In the genomic region with DNA sequence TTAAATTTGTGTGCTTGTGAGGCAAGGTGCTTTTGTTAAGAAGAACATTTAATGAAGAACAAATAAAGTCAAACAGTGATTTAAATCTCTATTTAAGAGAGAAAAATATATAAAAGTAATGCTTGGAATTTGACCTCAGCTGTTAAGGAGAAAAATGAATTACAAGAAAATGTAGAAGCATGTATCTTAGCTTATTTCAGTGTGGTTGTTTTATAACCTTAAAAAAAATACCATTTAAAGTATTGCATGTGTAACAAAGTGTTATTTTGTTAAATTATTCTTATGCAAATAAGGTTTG, we compare ENCODE assay signal across 28 cellular contexts.
"Had no signal": no experiment of that assay in that cellular context is flagged by ENCODE, and none has a peak within 500 bp of the region (broad histone marks: within the 10 kb centered on the region; RNA-seq: fewer than 3 reads in every experiment).

No MANE protein-coding gene starts in this region.

- H3K27ac ChIP-seq: stomach, suprapubic skin, testis, thoracic aorta, thyroid gland, tibial artery, tibial nerve, transverse colon, upper lobe of left lung, upper lobe of right lung, uterus, vagina had no signal

- H3K4me1 ChIP-seq: suprapubic skin, testis, thyroid gland, tibial artery, transverse colon, upper lobe of left lung, upper lobe of right lung, uterus had no signal

- H3K27ac Mint-ChIP-seq: stimulated activated effector memory CD8-positive, alpha-beta T cell treated with anti-CD3 and anti-CD28 coated beads, Interleukin-12 subunit alpha, Interleukin-12 subunit beta, amount 100 ng/mL, for 72 hours; stimulated activated memory B cell treated with anti-CD40 and anti-IgM and Interleukin-4, amounts not matched to agents 10 μg/mL and 1 μg/mL and 100 μg/mL, for 72 hours; stimulated activated naive B cell treated with anti-CD40 and anti-IgM and Interleukin-4, amounts not matched to agents 10 μg/mL and 1 μg/mL and 100 μg/mL, for 72 hours; stimulated activated naive CD8-positive, alpha-beta T cell treated with anti-CD3 and anti-CD28 coated beads, Interleukin-15, amount 100 ng/mL, for 72 hours; stimulated activated naive CD8-positive, alpha-beta T cell treated with anti-CD3 and anti-CD28 coated beads, Interleukin-15, Interleukin-2, amounts not matched to agents 100 ng/mL and 50 ng/mL, for 24 hours; type B pancreatic cell had no signal

- H3K27me3 Mint-ChIP-seq: stimulated activated memory B cell treated with anti-CD40 and anti-IgM and Interleukin-4, amounts not matched to agents 10 μg/mL and 1 μg/mL and 100 μg/mL, for 72 hours; stimulated activated naive B cell treated with anti-CD40 and anti-IgM and Interleukin-4, amounts not matched to agents 10 μg/mL and 1 μg/mL and 100 μg/mL, for 72 hours; stimulated activated naive CD8-positive, alpha-beta T cell treated with anti-CD3 and anti-CD28 coated beads, Interleukin-15, amount 100 ng/mL, for 72 hours; stimulated activated naive CD8-positive, alpha-beta T cell treated with anti-CD3 and anti-CD28 coated beads, Interleukin-15, Interleukin-2, amounts not matched to agents 100 ng/mL and 50 ng/mL, for 24 hours had no signal

- H3K4me1 Mint-ChIP-seq: stimulated activated effector memory CD8-positive, alpha-beta T cell treated with anti-CD3 and anti-CD28 coated beads, Interleukin-12 subunit alpha, Interleukin-12 subunit beta, amount 100 ng/mL, for 72 hours; stimulated activated memory B cell treated with anti-CD40 and anti-IgM and Interleukin-4, amounts not matched to agents 10 μg/mL and 1 μg/mL and 100 μg/mL, for 72 hours; stimulated activated naive B cell treated with anti-CD40 and anti-IgM and Interleukin-4, amounts not matched to agents 10 μg/mL and 1 μg/mL and 100 μg/mL, for 72 hours; stimulated activated naive CD8-positive, alpha-beta T cell treated with anti-CD3 and anti-CD28 coated beads, Interleukin-15, amount 100 ng/mL, for 72 hours had no signal

- H3K27me3 ChIP-seq: stomach, suprapubic skin, testis, thyroid gland, tibial artery, tibial nerve, transverse colon, upper lobe of left lung, upper lobe of right lung, uterus, vagina had no signal

- H3K9me3 ChIP-seq: stomach, suprapubic skin, testis, thoracic aorta, thyroid gland, tibial artery, tibial nerve, transverse colon, upper lobe of left lung, upper lobe of right lung, uterus, vagina had no signal

- H3K9me3 Mint-ChIP-seq: stimulated activated effector memory CD8-positive, alpha-beta T cell treated with anti-CD3 and anti-CD28 coated beads, Interleukin-12 subunit alpha, Interleukin-12 subunit beta, amount 100 ng/mL, for 72 hours; stimulated activated memory B cell treated with anti-CD40 and anti-IgM and Interleukin-4, amounts not matched to agents 10 μg/mL and 1 μg/mL and 100 μg/mL, for 72 hours; stimulated activated naive B cell treated with anti-CD40 and anti-IgM and Interleukin-4, amounts not matched to agents 10 μg/mL and 1 μg/mL and 100 μg/mL, for 72 hours; type B pancreatic cell had no signal

- H3K36me3 ChIP-seq: stomach, suprapubic skin, thoracic aorta, thyroid gland, tibial artery, tibial nerve, transverse colon, upper lobe of left lung, upper lobe of right lung, uterus, vagina had no signal

- DNase-seq: stimulated activated CD4-positive, alpha-beta T cell treated with anti-CD3 and anti-CD28 coated beads, Interleukin-2, amount 100 ng/mL, for 48 hours; stimulated activated CD4-positive, alpha-beta T cell treated with anti-CD3 and anti-CD28 coated beads, Interleukin-4, amount 100 ng/mL, for 1 hour; stimulated activated CD4-positive, alpha-beta T cell treated with anti-CD3 and anti-CD28 coated beads, Interleukin-4, amount 100 ng/mL, for 24 hours; stimulated activated CD4-positive, alpha-beta T cell treated with anti-CD3 and anti-CD28 coated beads, Interleukin-4, amount 100 ng/mL, for 4 hours; stimulated activated CD8-positive, alpha-beta memory T cell treated with anti-CD3 and anti-CD28 coated beads, Interleukin-4, amount 100 ng/mL, for 48 hours; stimulated activated naive B cell treated with anti-CD40 and anti-IgM and Interleukin-4, amounts not matched to agents 10 μg/mL and 1 μg/mL and 100 μg/mL, for 72 hours; stimulated activated naive CD4-positive, alpha-beta T cell; stimulated activated naive CD4-positive, alpha-beta T cell treated with Interleukin-2 at 50 U/mL for 16 hours; stimulated activated naive CD8-positive, alpha-beta T cell treated with anti-CD3 and anti-CD28 coated beads, Interleukin-15, amount 100 ng/mL, for 72 hours; stimulated activated naive CD8-positive, alpha-beta T cell treated with anti-CD3 and anti-CD28 coated beads, Interleukin-15, Interleukin-2, amounts not matched to agents 100 U/mL and 50 U/mL, for 24 hours; stomach; substantia nigra; testis; thyroid gland; tibial artery; transverse colon; trophoblast cell; upper lobe of left lung; upper lobe of right lung; uterus had no signal

- H3K4me3 Mint-ChIP-seq: stimulated activated effector memory CD8-positive, alpha-beta T cell treated with anti-CD3 and anti-CD28 coated beads, Interleukin-12 subunit alpha, Interleukin-12 subunit beta, amount 100 ng/mL, for 72 hours; stimulated activated memory B cell treated with anti-CD40 and anti-IgM and Interleukin-4, amounts not matched to agents 10 μg/mL and 1 μg/mL and 100 μg/mL, for 72 hours; stimulated activated naive B cell treated with anti-CD40 and anti-IgM and Interleukin-4, amounts not matched to agents 10 μg/mL and 1 μg/mL and 100 μg/mL, for 72 hours; stimulated activated naive CD8-positive, alpha-beta T cell treated with anti-CD3 and anti-CD28 coated beads, Interleukin-15, amount 100 ng/mL, for 72 hours; stimulated activated naive CD8-positive, alpha-beta T cell treated with anti-CD3 and anti-CD28 coated beads, Interleukin-15, Interleukin-2, amounts not matched to agents 100 ng/mL and 50 ng/mL, for 24 hours; type B pancreatic cell had no signal

- H3K36me3 Mint-ChIP-seq: stimulated activated effector memory CD8-positive, alpha-beta T cell treated with anti-CD3 and anti-CD28 coated beads, Interleukin-12 subunit alpha, Interleukin-12 subunit beta, amount 100 ng/mL, for 72 hours; stimulated activated memory B cell treated with anti-CD40 and anti-IgM and Interleukin-4, amounts not matched to agents 10 μg/mL and 1 μg/mL and 100 μg/mL, for 72 hours; stimulated activated naive B cell treated with anti-CD40 and anti-IgM and Interleukin-4, amounts not matched to agents 10 μg/mL and 1 μg/mL and 100 μg/mL, for 72 hours; type B pancreatic cell had no signal

- ATAC-seq: stimulated activated effector memory CD8-positive, alpha-beta T cell treated with anti-CD3 and anti-CD28 coated beads, Interleukin-12 subunit alpha, Interleukin-12 subunit beta, amount 100 ng/mL, for 72 hours; stimulated activated memory B cell treated with anti-CD40 and anti-IgM and Interleukin-4, amounts not matched to agents 10 μg/mL and 1 μg/mL and 100 μg/mL, for 72 hours; stimulated activated naive B cell treated with anti-CD40 and anti-IgM and Interleukin-4, amounts not matched to agents 10 μg/mL and 1 μg/mL and 100 μg/mL, for 72 hours; stimulated activated naive CD8-positive, alpha-beta T cell treated with anti-CD3 and anti-CD28 coated beads, Interleukin-15, amount 100 ng/mL, for 72 hours; stimulated activated naive CD8-positive, alpha-beta T cell treated with anti-CD3 and anti-CD28 coated beads, Interleukin-15, Interleukin-2, amounts not matched to agents 100 U/mL and 50 U/mL, for 24 hours; upper lobe of right lung had no signal

- H3K4me3 ChIP-seq: stomach, suprapubic skin, testis, thoracic aorta, thyroid gland, tibial artery, tibial nerve, transverse colon, upper lobe of left lung, upper lobe of right lung, uterus, vagina had no signal
